Comparison of ENCODE assay signal across 8 cellular contexts in genomic region chr2:10331033-10331701, GRCh38. TPM values are rescaled to one million over a fixed set of nuclear protein-coding genes. Genes with fewer than 3 reads are reported as not detected.
A peak's percentile ranks its signal among the peaks of the same experiment; 100 is the strongest.
DNase-seq lines count a peak whose midpoint lies in the region; ATAC-seq and TF ChIP-seq lines count a peak whose summit lies in the region.

No MANE protein-coding gene starts in this region.

- peaks cover 2% of the 10 kb centered on the region for H3K79me2 ChIP-seq in smooth muscle cell (ENCODE audit: low read depth)

- H3K27me3 Mint-ChIP-seq in activated CD8-positive, alpha-beta memory T cell treated with anti-CD3 and anti-CD28 coated beads, Interleukin-2, amount 10 ng/mL, durations not matched to agents 7 days and 5 days = no peaks in the 10 kb centered on the region

- peak; percentile 10 for TF ChIP-seq CTCF in fibroblast of villous mesenchyme (IDR thresholded peaks at IDR 0.05; ENCODE audit: insufficient read depth, low read depth, low read length)
- no peak for TF ChIP-seq CTCF in smooth muscle cell (IDR thresholded peaks at IDR 0.05; ENCODE audit: borderline replicate concordance, insufficient read depth, poor library complexity, severe bottlenecking)
- no peak for TF ChIP-seq CTCF in sigmoid colon (IDR thresholded peaks at IDR 0.05)

- ATAC-seq in GM21529 (IDR thresholded peaks at IDR 0.05; ENCODE audit: unreplicated experiment) = peak; percentile 71
- peak; percentile 83 for ATAC-seq in activated CD8-positive, alpha-beta memory T cell treated with anti-CD3 and anti-CD28 coated beads, Interleukin-2, amount 10 ng/mL, durations not matched to agents 7 days and 5 days

- H3K27me3 ChIP-seq in smooth muscle cell (ENCODE audit: low read depth) (no peaks in the 10 kb centered on the region), sigmoid colon (no peaks in the 10 kb centered on the region)

- H4K20me1 ChIP-seq in smooth muscle cell (ENCODE audit: low read depth) = no peaks in the 10 kb centered on the region

- H3K9me3 Mint-ChIP-seq in activated CD8-positive, alpha-beta memory T cell treated with anti-CD3 and anti-CD28 coated beads, Interleukin-2, amount 10 ng/mL, durations not matched to agents 7 days and 5 days (ENCODE audit: low read depth) = no peaks in the 10 kb centered on the region

- TF ChIP-seq EP300 in sigmoid colon (IDR thresholded peaks at IDR 0.05) = no peak

- H3K4me1 ChIP-seq in smooth muscle cell (ENCODE audit: low read depth) (peaks cover 34% of the 10 kb centered on the region), sigmoid colon (peaks cover 0 to 50% (median 42%) of the 10 kb centered on the region in 4 donors)

- peak overlapping the region; percentile 74 for H3K4me2 ChIP-seq in smooth muscle cell

- peaks cover 52% of the 10 kb centered on the region for H3K4me1 Mint-ChIP-seq in activated CD8-positive, alpha-beta memory T cell treated with anti-CD3 and anti-CD28 coated beads, Interleukin-2, amount 10 ng/mL, durations not matched to agents 7 days and 5 days

- no peaks in the 10 kb centered on the region for H3K36me3 ChIP-seq in smooth muscle cell (ENCODE audit: low read depth)
- H3K36me3 ChIP-seq in sigmoid colon = no peaks in the 10 kb centered on the region

- H3F3A ChIP-seq in smooth muscle cell (ENCODE audit: low read depth) = no peaks in the 10 kb centered on the region

- WGBS in smooth muscle cell (ENCODE audit: low lambda C conversion rate) = 83% methylated on average over 32 of the region's 33 CpGs
- 36 to 45% methylated on average over 33 of the region's 33 CpGs for WGBS in sigmoid colon, 2 donors

- H3K27ac ChIP-seq in smooth muscle cell (ENCODE audit: low read depth) = no peak overlapping the region
- peak overlapping the region in 2 of 4 donors; percentile 24 to 46 for H3K27ac ChIP-seq in sigmoid colon

- H3K36me3 Mint-ChIP-seq in activated CD8-positive, alpha-beta memory T cell treated with anti-CD3 and anti-CD28 coated beads, Interleukin-2, amount 10 ng/mL, durations not matched to agents 7 days and 5 days = peaks cover 15% of the 10 kb centered on the region

- H3K9me3 ChIP-seq in smooth muscle cell (replicated peaks; ENCODE audit: low read depth) (no peaks in the 10 kb centered on the region), sigmoid colon (peaks cover 0 to 4% (median 0%) of the 10 kb centered on the region in 4 donors)

- peak overlapping the region; percentile 74 for H2AFZ ChIP-seq in smooth muscle cell (ENCODE audit: low read depth)

- H3K4me3 Mint-ChIP-seq in activated CD8-positive, alpha-beta memory T cell treated with anti-CD3 and anti-CD28 coated beads, Interleukin-2, amount 10 ng/mL, durations not matched to agents 7 days and 5 days = peak overlapping the region; percentile 82

- H3K27ac Mint-ChIP-seq in activated CD8-positive, alpha-beta memory T cell treated with anti-CD3 and anti-CD28 coated beads, Interleukin-2, amount 10 ng/mL, durations not matched to agents 7 days and 5 days = peak overlapping the region; percentile 87

- no peak for TF ChIP-seq POLR2A in sigmoid colon (IDR thresholded peaks at IDR 0.05)

- H3K4me3 ChIP-seq in fibroblast of villous mesenchyme (ENCODE audit: low read depth, low read length) (no peak overlapping the region), smooth muscle cell (no peak overlapping the region), sigmoid colon (peak overlapping the region in 2 of 4 donors; percentile 6 to 13)

- intact Hi-C loops in sigmoid colon (cut with DNase I) = no loop called here

- H3K9ac ChIP-seq in smooth muscle cell (ENCODE audit: low read depth) = no peak overlapping the region

- DNase-seq in DMS 273 treated with DMSO at 0.1 percent for 48 hours (lab: John Stamatoyannopoulos, UW) = peak; percentile 78
- peak; percentile 60 for DNase-seq in NCI-H1694 treated with DMSO at 0.1 percent for 48 hours (lab: John Stamatoyannopoulos, UW)
- DNase-seq in activated CD8-positive, alpha-beta memory T cell treated with anti-CD3 and anti-CD28 coated beads, Interleukin-2, amount 10 ng/mL, durations not matched to agents 7 days and 5 days = peak; percentile 87
- peak; percentile 60 for DNase-seq in fibroblast of villous mesenchyme (ENCODE audit: low read depth)
- DNase-seq in smooth muscle cell (lab: John Stamatoyannopoulos, UW; ENCODE audit: unreplicated experiment) = no peak
- DNase-seq in sigmoid colon = no peak
- DNase-seq in occipital lobe (lab: John Stamatoyannopoulos, UW) = no peak

- CTCF ChIA-PET in activated CD8-positive, alpha-beta memory T cell treated with anti-CD3 and anti-CD28 coated beads, Interleukin-2, amount 10 ng/mL, durations not matched to agents 7 days and 5 days (lab: Charles Lee) = interaction anchor here (0.6 to 7.0 kb wide), 7 partner anchors 14 to 207 kb away, joined by 3 to 63 read pairs (median 4); partner anchors contain the start of gene HPCAL1

RNA-seq across cellular contexts. Expression of gene HPCAL1, which starts 28.5 kb away (rescaled TPM):
- total RNA-seq in activated CD8-positive, alpha-beta memory T cell treated with anti-CD3 and anti-CD28 coated beads, Interleukin-2, amount 10 ng/mL, durations not matched to agents 7 days and 5 days = 10 to 100 TPM; 29.0 to 47.0 TPM
- 51.5 and 60.0 TPM in 2 replicates for total RNA-seq in fibroblast of villous mesenchyme
- 7.0 and 11.7 TPM in 2 replicates for total RNA-seq in smooth muscle cell
- polyA plus RNA-seq in smooth muscle cell = 15.8 and 18.6 TPM in 2 replicates
- 10 to 100 TPM; 27.7 to 46.0 (median 34.2) TPM for total RNA-seq in sigmoid colon
- polyA plus RNA-seq in sigmoid colon = 100 to 1,000 TPM in 2 of 3 donors, 10 to 100 TPM in 1; 67.9 to 115 (median 110) TPM
- 19.0 TPM for total RNA-seq in occipital lobe

Comparison
In these comparisons a context has a peak if more than half of its experiments do, and no peak if none do; other contexts are left out.
1. DNase-seq: peak in DMS 273 treated with DMSO at 0.1 percent for 48 hours (single experiment), NCI-H1694 treated with DMSO at 0.1 percent for 48 hours (single experiment), activated CD8-positive, alpha-beta memory T cell treated with anti-CD3 and anti-CD28 coated beads, Interleukin-2, amount 10 ng/mL, durations not matched to agents 7 days and 5 days (single experiment) and fibroblast of villous mesenchyme (single experiment); none in smooth muscle cell (single experiment), sigmoid colon (single experiment) and occipital lobe (single experiment).